In the genomic region with DNA sequence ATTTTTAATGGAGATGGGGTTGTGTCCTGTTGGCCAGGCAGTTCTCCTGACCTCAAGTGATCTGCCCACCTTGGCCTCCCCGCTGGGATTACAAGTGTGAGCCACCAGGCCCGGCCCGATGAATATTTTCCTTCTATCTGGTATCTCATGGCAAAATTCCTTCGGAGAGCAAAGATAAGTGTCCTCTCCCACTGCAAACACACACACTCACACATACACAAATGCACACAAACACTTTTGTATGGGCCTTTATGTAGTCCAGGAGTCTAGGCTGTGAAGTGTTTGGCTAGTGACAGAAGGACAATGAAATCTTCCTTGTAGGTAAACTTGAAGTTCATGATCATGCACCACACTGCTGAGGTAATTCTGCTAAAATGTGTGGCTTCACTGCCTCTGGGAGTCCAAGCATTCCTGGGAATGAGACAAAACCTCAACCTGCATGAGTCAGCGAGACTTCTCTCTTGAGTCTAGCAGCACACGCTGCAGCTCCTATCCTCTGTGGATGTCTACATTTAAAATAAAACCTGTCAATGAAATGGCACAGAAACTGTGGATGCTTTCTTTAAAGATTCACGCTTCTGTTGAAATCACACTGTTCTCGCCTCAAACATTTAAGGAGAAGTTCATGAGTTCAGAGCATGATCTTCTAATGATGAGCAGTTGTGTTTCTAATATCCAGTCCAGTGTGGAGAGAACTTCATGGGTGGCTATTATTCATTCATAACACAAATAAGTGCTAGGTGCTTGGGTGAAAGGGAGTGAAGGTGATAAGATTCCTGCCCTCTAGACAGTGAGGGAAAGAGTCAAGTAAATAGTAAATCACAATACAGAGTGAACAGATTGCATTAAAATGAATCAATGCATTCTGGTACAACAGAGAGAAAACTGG, we compare ENCODE assay signal across 10 cellular contexts.
A peak's percentile ranks its signal among the peaks of the same experiment; 100 is the strongest.
DNase-seq lines count a peak whose midpoint lies in the region; ATAC-seq and TF ChIP-seq lines count a peak whose summit lies in the region.
"Had no signal": no experiment of that assay in that cellular context is flagged by ENCODE, and none has a peak within 500 bp of the region (broad histone marks: within the 10 kb centered on the region; RNA-seq: fewer than 3 reads in every experiment).

No MANE protein-coding gene starts in this region.

- no peak for TF ChIP-seq POLR2A in tibial nerve (IDR thresholded peaks at IDR 0.05)

- H3K4me3 Mint-ChIP-seq in activated CD8-positive, alpha-beta memory T cell treated with anti-CD3 and anti-CD28 coated beads, Interleukin-2, amount 10 ng/mL, durations not matched to agents 7 days and 5 days = no peak overlapping the region

- CTCF ChIA-PET in activated CD8-positive, alpha-beta memory T cell treated with anti-CD3 and anti-CD28 coated beads, Interleukin-2, amount 10 ng/mL, durations not matched to agents 7 days and 5 days (lab: Charles Lee) = no interaction called here

- 86 to 92% methylated on average over 8 of the region's 8 CpGs for whole genome bisulfite sequencing in tibial nerve, 2 donors

- H3K27ac ChIP-seq in brain microvascular endothelial cell (peak overlapping the region; percentile 84), tibial nerve (no peak overlapping the region)
- H3K27ac ChIP-seq: C4-2B had no signal

- no peak for TF ChIP-seq CTCF in brain microvascular endothelial cell (IDR thresholded peaks at IDR 0.05; ENCODE audit: low read depth, low read length, missing control alignments)
- TF ChIP-seq CTCF in kidney epithelial cell (IDR thresholded peaks at IDR 0.05; ENCODE audit: insufficient read depth, low read length, poor library complexity, severe bottlenecking) = no peak
- no peak for TF ChIP-seq CTCF in tibial nerve (IDR thresholded peaks at IDR 0.05)

- H3K4me3 ChIP-seq in brain microvascular endothelial cell (ENCODE audit: low read depth, low read length) (no peak overlapping the region), kidney epithelial cell (ENCODE audit: low read depth, low read length) (no peak overlapping the region), tibial nerve (no peak overlapping the region)

- H3K36me3 Mint-ChIP-seq in activated CD8-positive, alpha-beta memory T cell treated with anti-CD3 and anti-CD28 coated beads, Interleukin-2, amount 10 ng/mL, durations not matched to agents 7 days and 5 days = no peaks in the 10 kb centered on the region

- no peak overlapping the region for H3K27ac Mint-ChIP-seq in activated CD8-positive, alpha-beta memory T cell treated with anti-CD3 and anti-CD28 coated beads, Interleukin-2, amount 10 ng/mL, durations not matched to agents 7 days and 5 days

- no peak for TF ChIP-seq EP300 in tibial nerve (IDR thresholded peaks at IDR 0.05)

- no peaks in the 10 kb centered on the region for H3K9me3 Mint-ChIP-seq in activated CD8-positive, alpha-beta memory T cell treated with anti-CD3 and anti-CD28 coated beads, Interleukin-2, amount 10 ng/mL, durations not matched to agents 7 days and 5 days (ENCODE audit: low read depth)

- H3K4me1 Mint-ChIP-seq in activated CD8-positive, alpha-beta memory T cell treated with anti-CD3 and anti-CD28 coated beads, Interleukin-2, amount 10 ng/mL, durations not matched to agents 7 days and 5 days = no peaks in the 10 kb centered on the region

- in situ Hi-C loops in ACHN (cut with HindIII; ENCODE audit: low pct_ligation_motif_present, low pct_unique_long_range_greater_than_20kb, low sequenced_read_pairs) = no loop called here
- in situ Hi-C loops in brain microvascular endothelial cell (cut with HindIII; ENCODE audit: low pct_ligation_motif_present, low sequenced_read_pairs) = no loop called here

- DNase-seq in ACHN (peak; percentile 98), HT-29 (ENCODE audit: low spot score) (peak; percentile 69), brain microvascular endothelial cell (peak; percentile 97), kidney epithelial cell (ENCODE audit: low read depth) (peak; percentile 99), tibial nerve (ENCODE audit: low spot score in 2 of 2) (no peak), NCI-H1436 treated with DMSO at 0.1 percent for 48 hours (lab: John Stamatoyannopoulos, UW) (no peak)
- DNase-seq in activated CD8-positive, alpha-beta memory T cell treated with anti-CD3 and anti-CD28 coated beads, Interleukin-2, amount 10 ng/mL, durations not matched to agents 7 days and 5 days = no peak
- DNase-seq: GOT3 had no signal

- no peak for ATAC-seq in activated CD8-positive, alpha-beta memory T cell treated with anti-CD3 and anti-CD28 coated beads, Interleukin-2, amount 10 ng/mL, durations not matched to agents 7 days and 5 days
- ATAC-seq in HG02973 (IDR thresholded peaks at IDR 0.05; ENCODE audit: unreplicated experiment) = no peak

- H3K27me3 ChIP-seq in brain microvascular endothelial cell (replicated peaks) (no peaks in the 10 kb centered on the region), kidney epithelial cell (ENCODE audit: control insufficient read depth, insufficient read depth, low read length) (no peaks in the 10 kb centered on the region), tibial nerve (no peaks in the 10 kb centered on the region)

- H3K27me3 Mint-ChIP-seq in activated CD8-positive, alpha-beta memory T cell treated with anti-CD3 and anti-CD28 coated beads, Interleukin-2, amount 10 ng/mL, durations not matched to agents 7 days and 5 days = peaks cover 17% of the 10 kb centered on the region

- H3K36me3 ChIP-seq in brain microvascular endothelial cell (replicated peaks) = peaks cover 12% of the 10 kb centered on the region
- no peaks in the 10 kb centered on the region for H3K36me3 ChIP-seq in kidney epithelial cell (ENCODE audit: control insufficient read depth, insufficient read depth, low read length)
- H3K36me3 ChIP-seq in tibial nerve = no peaks in the 10 kb centered on the region

- peaks cover 0 to 48% (median 3%) of the 10 kb centered on the region in 4 donors for H3K4me1 ChIP-seq in tibial nerve

- H3K9me3 ChIP-seq in tibial nerve = no peaks in the 10 kb centered on the region

Comparison
In these comparisons a context has a peak if more than half of its experiments do, and no peak if none do; other contexts are left out.
1. DNase-seq: peak in ACHN (single experiment), HT-29 (single experiment), brain microvascular endothelial cell (single experiment) and kidney epithelial cell (single experiment); none in tibial nerve (0 of 2), NCI-H1436 treated with DMSO at 0.1 percent for 48 hours (single experiment) and activated CD8-positive, alpha-beta memory T cell treated with anti-CD3 and anti-CD28 coated beads, Interleukin-2, amount 10 ng/mL, durations not matched to agents 7 days and 5 days (single experiment).